In genomic region chr4:3689576-3690551, GRCh38 we compare ENCODE assay signal across 1 cellular context.
TF ChIP-seq lines count a peak whose summit lies in the region.

No MANE protein-coding gene starts in this region.

TF ChIP-seq in WTC11, 78 proteins besides CTCF, POLR2A, EP300 and RAD21 (continued from another document):
- TF ChIP-seq AFF4 (CRISPR knock-in tag; IDR thresholded peaks at IDR 0.05; ENCODE audit: borderline replicate concordance) (no peak), SMAD4 (CRISPR knock-in tag; IDR thresholded peaks at IDR 0.05) (no peak), IRF2 (CRISPR knock-in tag; IDR thresholded peaks at IDR 0.05; ENCODE audit: borderline replicate concordance, low read depth) (no peak), ZNF232 (CRISPR knock-in tag; IDR thresholded peaks at IDR 0.05) (no peak)
